In genomic region chr13:98332691-98333090, GRCh38 we compare ENCODE assay signal across 1 cellular context.
A peak's percentile ranks its signal among the peaks of the same experiment; 100 is the strongest.
TF ChIP-seq lines count a peak whose summit lies in the region.

No MANE protein-coding gene starts in this region.

TF ChIP-seq in K562, 482 proteins besides CTCF, POLR2A, EP300 and RAD21 (continued from another document):
- TF ChIP-seq VEZF1 (CRISPR knock-in tag; IDR thresholded peaks at IDR 0.05) (no peak), COPS2 (conservative IDR thresholded peaks at IDR 0.05) (no peak), RFX1 (IDR thresholded peaks at IDR 0.05) (no peak), HDAC3 (IDR thresholded peaks at IDR 0.05; ENCODE audit: borderline replicate concordance, partially characterized antibody) (no peak), CGGBP1 (CRISPR knock-in tag; IDR thresholded peaks at IDR 0.05) (no peak), NFE2L1 (tag; IDR thresholded peaks at IDR 0.05; ENCODE audit: borderline replicate concordance, low read depth) (peak; percentile 29; the same call in 1 of the 2 replicates), NR0B1 (IDR thresholded peaks at IDR 0.05; ENCODE audit: partially characterized antibody) (no peak), SFPQ (IDR thresholded peaks at IDR 0.05; ENCODE audit: low read depth, low read length) (no peak), NFE2 (IDR thresholded peaks at IDR 0.05; ENCODE audit: low read depth) (peak; percentile 55), GTF2B (IDR thresholded peaks at IDR 0.05; ENCODE audit: extremely low read depth, insufficient read length) (no peak), PPARD (CRISPR knock-in tag; IDR thresholded peaks at IDR 0.05) (no peak), MAFG (tag; conservative IDR thresholded peaks at IDR 0.05) (peak; percentile 59), MECOM (CRISPR knock-in tag; IDR thresholded peaks at IDR 0.05) (no peak)
TF ChIP-seq in K562: peak in this region for 4.
